ENCODE assay signal across 9 cellular contexts in genomic region chr6:45376310-45377040, GRCh38. TPM values are rescaled to one million over a fixed set of nuclear protein-coding genes. Genes with fewer than 3 reads are reported as not detected.
DNase-seq lines count a peak whose midpoint lies in the region; ATAC-seq and TF ChIP-seq lines count a peak whose summit lies in the region.
"Had no signal": no experiment of that assay in that cellular context is flagged by ENCODE, and none has a peak within 500 bp of the region (broad histone marks: within the 10 kb centered on the region; RNA-seq: fewer than 3 reads in every experiment).

No MANE protein-coding gene starts in this region.

- CTCF ChIA-PET in CD8-positive, alpha-beta memory T cell (lab: Charles Lee), result interaction anchor here (1.3 to 1.9 kb wide), 4 partner anchors 9 to 721 kb away, joined by 3 to 7 read pairs (median 5); no protein-coding TSS in a partner anchor

- POLR2A ChIA-PET in CD8-positive, alpha-beta memory T cell (lab: Charles Lee), result interaction anchor here (0.6 to 1.1 kb wide), 3 partner anchors 45 to 635 kb away, joined by 3 to 6 read pairs (median 6); no protein-coding TSS in a partner anchor

- H3K4me3 Mint-ChIP-seq in CD8-positive, alpha-beta memory T cell, result peak overlapping the region; percentile 93 to 99 (median 97)
- peak overlapping the region; percentile 99 for H3K4me3 Mint-ChIP-seq in endothelial cell (ENCODE audit: unreplicated experiment)

- no peak for TF ChIP-seq CTCF in endothelial cell (IDR thresholded peaks at IDR 0.05; ENCODE audit: unreplicated experiment)

- H3K4me1 Mint-ChIP-seq in CD8-positive, alpha-beta memory T cell, result peaks cover 18 to 29% (median 28%) of the 10 kb centered on the region in 3 donors
- peaks cover 19% of the 10 kb centered on the region for H3K4me1 Mint-ChIP-seq in endothelial cell (ENCODE audit: unreplicated experiment)

- H3K36me3 Mint-ChIP-seq in CD8-positive, alpha-beta memory T cell, result peaks cover 0 to 14% (median 0%) of the 10 kb centered on the region in 3 donors
- no peaks in the 10 kb centered on the region for H3K36me3 Mint-ChIP-seq in endothelial cell (ENCODE audit: low read depth, unreplicated experiment)

- peak overlapping the region; percentile 94 for H3K27ac ChIP-seq in CD8-positive, alpha-beta memory T cell (ENCODE audit: low read depth, low read length)

- peaks cover 15% of the 10 kb centered on the region for H3K4me1 ChIP-seq in CD8-positive, alpha-beta memory T cell (ENCODE audit: insufficient read depth, low read length)
- peaks cover 12% of the 10 kb centered on the region for H3K4me1 ChIP-seq in neuron (ENCODE audit: insufficient read depth, low read length)

- H3K27me3 ChIP-seq in CD8-positive, alpha-beta memory T cell (ENCODE audit: insufficient read depth, low read length, poor library complexity, severe bottlenecking), result no peaks in the 10 kb centered on the region
- H3K27me3 ChIP-seq in neuron (ENCODE audit: insufficient read depth, low read length), result no peaks in the 10 kb centered on the region

- peak overlapping the region; percentile 94 to 100 (median 99) for H3K27ac Mint-ChIP-seq in CD8-positive, alpha-beta memory T cell
- peak overlapping the region; percentile 99 for H3K27ac Mint-ChIP-seq in endothelial cell (ENCODE audit: unreplicated experiment)

- no peak for DNase-seq in CD8-positive, alpha-beta memory T cell
- peak; percentile 60 for DNase-seq in OCI-M1 (lab: John Stamatoyannopoulos, UW)
- DNase-seq in endothelial cell (ENCODE audit: low spot score), result no peak
- DNase-seq in activated CD8-positive, alpha-beta memory T cell treated with anti-CD3 and anti-CD28 coated beads, Interleukin-2, amount 50 U/mL, for 48 hours, result no peak
- no peak for DNase-seq in midbrain (lab: John Stamatoyannopoulos, UW)
- DNase-seq in NCI-H1092 treated with DMSO at 0.1 percent for 48 hours (lab: John Stamatoyannopoulos, UW), result no peak

- ATAC-seq in GM21786 (IDR thresholded peaks at IDR 0.05; ENCODE audit: unreplicated experiment), result no peak

- H3K36me3 ChIP-seq in CD8-positive, alpha-beta memory T cell (ENCODE audit: insufficient read depth, low read length), result no peaks in the 10 kb centered on the region
- no peaks in the 10 kb centered on the region for H3K36me3 ChIP-seq in neuron (ENCODE audit: insufficient read depth, low read length)

- H3K4me3 ChIP-seq in CD8-positive, alpha-beta memory T cell (ENCODE audit: low read length), result peak overlapping the region; percentile 97
- peak overlapping the region; percentile 63 for H3K4me3 ChIP-seq in neuron (ENCODE audit: low read length)

- H3K9me3 ChIP-seq in CD8-positive, alpha-beta memory T cell (ENCODE audit: low read length), result no peaks in the 10 kb centered on the region
- no peaks in the 10 kb centered on the region for H3K9me3 ChIP-seq in neuron (ENCODE audit: low read length)

- peak overlapping the region; percentile 86 for H2AFZ ChIP-seq in neuron (ENCODE audit: low read depth, low read length)

- H3K9me3 Mint-ChIP-seq in CD8-positive, alpha-beta memory T cell, result no peaks in the 10 kb centered on the region
- H3K9me3 Mint-ChIP-seq in endothelial cell (ENCODE audit: unreplicated experiment), result no peaks in the 10 kb centered on the region

- no peaks in the 10 kb centered on the region for H3K27me3 Mint-ChIP-seq in CD8-positive, alpha-beta memory T cell
- peaks cover 9% of the 10 kb centered on the region for H3K27me3 Mint-ChIP-seq in endothelial cell (ENCODE audit: unreplicated experiment)

RNA-seq across cellular contexts. Expression of gene SUPT3H, which starts 1.3 kb away (rescaled TPM):
- total RNA-seq in CD8-positive, alpha-beta memory T cell, result 10 to 100 TPM; 14.6 to 17.1 TPM
- 13.7 TPM for polyA plus RNA-seq in CD8-positive, alpha-beta memory T cell
- 28.5 TPM for total RNA-seq in endothelial cell (ENCODE audit: unreplicated experiment)

RNA-seq across cellular contexts. Expression of gene RUNX2, which starts 48.3 kb away (rescaled TPM):
- total RNA-seq in CD8-positive, alpha-beta memory T cell, result 10 to 100 TPM; 25.3 to 25.8 TPM
- 16.1 TPM for polyA plus RNA-seq in CD8-positive, alpha-beta memory T cell
- 1.8 TPM for total RNA-seq in endothelial cell (ENCODE audit: unreplicated experiment)
- total RNA-seq: pulmonary artery endothelial cell had no signal
